Comparison of ENCODE assay signal across 8 cellular contexts in the genomic region with DNA sequence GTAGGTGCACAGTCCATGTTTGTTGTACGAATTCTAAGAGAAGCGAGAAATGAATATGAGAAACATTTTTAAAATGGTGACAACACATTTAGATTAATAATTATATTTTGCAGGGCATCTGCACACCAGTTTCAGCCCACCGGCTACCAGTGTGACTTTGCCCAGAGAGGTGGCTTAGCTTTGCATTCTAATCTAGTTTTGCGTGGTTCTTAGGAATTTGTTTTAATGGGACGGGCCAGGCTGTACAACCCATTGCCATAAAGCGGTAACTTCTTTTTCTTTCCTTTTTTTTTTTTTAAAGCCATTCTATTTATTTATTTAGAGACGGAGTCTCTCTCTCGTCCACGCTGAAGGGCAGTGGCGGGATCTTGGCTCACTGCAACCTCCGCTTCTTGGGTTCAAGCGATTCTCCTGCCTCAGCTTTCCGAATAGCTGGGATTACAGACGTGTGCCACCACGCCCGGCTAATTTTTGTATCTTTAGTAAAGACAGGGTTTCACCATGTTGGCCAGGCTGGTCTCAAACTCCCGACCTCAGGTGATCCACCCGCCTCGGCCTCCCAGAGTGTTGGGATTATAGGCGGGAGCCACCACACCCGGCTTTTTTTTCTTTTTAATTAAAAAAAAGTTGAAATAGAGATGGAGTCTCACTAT. TPM values are rescaled to one million over a fixed set of nuclear protein-coding genes. Genes with fewer than 3 reads are reported as not detected.
A peak's percentile ranks its signal among the peaks of the same experiment; 100 is the strongest.
DNase-seq lines count a peak whose midpoint lies in the region; ATAC-seq and TF ChIP-seq lines count a peak whose summit lies in the region.

No MANE protein-coding gene starts in this region.

- H3K9me3 ChIP-seq in BLaER1 treated with 17β-estradiol and CSF1 and Interleukin-3, amounts not matched to agents 10 nM and 100 nM (replicated peaks in 1 of 11), result peaks cover 0 to 26% (median 23%) of the 10 kb centered on the region in 11 experiments; a peak in 18 of 22 replicates
- H3K9me3 ChIP-seq in OCI-LY3 (ENCODE audit: insufficient read depth, low read length) (peaks cover 8% of the 10 kb centered on the region; the same call in 1 of the 2 replicates), neural progenitor cell (ENCODE audit: low read depth) (no peaks in the 10 kb centered on the region)

- peaks cover 7% of the 10 kb centered on the region for H3K4me1 Mint-ChIP-seq in endothelial cell (ENCODE audit: unreplicated experiment)
- H3K4me1 Mint-ChIP-seq in neural progenitor cell, result peaks cover 40% of the 10 kb centered on the region

- DNase-seq in endothelial cell (ENCODE audit: low spot score) (no peak), neural progenitor cell (ENCODE audit: low spot score) (no peak), NCI-H748 treated with DMSO at 0.1 percent for 48 hours (lab: John Stamatoyannopoulos, UW) (no peak), NCI-H446 treated with DMSO at 0.1 percent for 48 hours (lab: John Stamatoyannopoulos, UW) (no peak)

- H3K4me3 ChIP-seq in BLaER1 treated with 17β-estradiol and CSF1 and Interleukin-3, amounts not matched to agents 10 nM and 100 nM, result peak overlapping the region; percentile 72 to 98 (median 85)
- H3K4me3 ChIP-seq in OCI-LY3 (ENCODE audit: low read length) (peak overlapping the region; percentile 83), neural progenitor cell (peak overlapping the region; percentile 56)

- H3K36me3 Mint-ChIP-seq in endothelial cell (ENCODE audit: low read depth, unreplicated experiment) (peaks cover 17% of the 10 kb centered on the region), neural progenitor cell (peaks cover 30% of the 10 kb centered on the region)

- peak overlapping the region; percentile 68 to 100 (median 90) for H3K4me2 ChIP-seq in BLaER1 treated with 17β-estradiol and CSF1 and Interleukin-3, amounts not matched to agents 10 nM and 100 nM
- H3K4me2 ChIP-seq in OCI-LY3 (ENCODE audit: low read length) (peak overlapping the region; percentile 71), neural progenitor cell (peak overlapping the region; percentile 86)

- H3K4me1 ChIP-seq in BLaER1 treated with 17β-estradiol and CSF1 and Interleukin-3, amounts not matched to agents 10 nM and 100 nM, result peaks cover 18 to 66% (median 43%) of the 10 kb centered on the region in 10 experiments
- H3K4me1 ChIP-seq in OCI-LY3 (ENCODE audit: low read length) (peaks cover 38% of the 10 kb centered on the region), neural progenitor cell (peaks cover 17% of the 10 kb centered on the region)

- H3K4me3 Mint-ChIP-seq in endothelial cell (ENCODE audit: unreplicated experiment) (peak overlapping the region; percentile 90), neural progenitor cell (peak overlapping the region; percentile 95)

- no peaks in the 10 kb centered on the region for H3K9me3 Mint-ChIP-seq in endothelial cell (ENCODE audit: unreplicated experiment)
- H3K9me3 Mint-ChIP-seq in neural progenitor cell, result peaks cover 12% of the 10 kb centered on the region

- peak overlapping the region; percentile 95 to 99 (median 97) for H3K27ac ChIP-seq in BLaER1 treated with 17β-estradiol and CSF1 and Interleukin-3, amounts not matched to agents 10 nM and 100 nM
- H3K27ac ChIP-seq in OCI-LY3 (ENCODE audit: low read length), result peak overlapping the region; percentile 77
- H3K27ac ChIP-seq in neural progenitor cell, result peak overlapping the region; percentile 74

- no peaks in the 10 kb centered on the region for H3K27me3 ChIP-seq in BLaER1 treated with 17β-estradiol and CSF1 and Interleukin-3, amounts not matched to agents 10 nM and 100 nM
- H3K27me3 ChIP-seq in OCI-LY3 (ENCODE audit: low read depth, low read length) (no peaks in the 10 kb centered on the region), neural progenitor cell (no peaks in the 10 kb centered on the region)

- H3F3A ChIP-seq in neural progenitor cell (ENCODE audit: low read depth), result peaks cover 36% of the 10 kb centered on the region

- TF ChIP-seq CTCF in OCI-LY3 (IDR thresholded peaks at IDR 0.05; ENCODE audit: low read depth, low read length), result no peak
- TF ChIP-seq CTCF in endothelial cell (IDR thresholded peaks at IDR 0.05; ENCODE audit: unreplicated experiment), result no peak
- TF ChIP-seq CTCF in neural progenitor cell (IDR thresholded peaks at IDR 0.05), result no peak

- no peak for ATAC-seq in GM18909 (IDR thresholded peaks at IDR 0.05; ENCODE audit: poor library complexity, unreplicated experiment)
- no peak for ATAC-seq in GM19328 (IDR thresholded peaks at IDR 0.05; ENCODE audit: unreplicated experiment)

- peak overlapping the region; percentile 92 to 99 (median 96) for H3K9ac ChIP-seq in BLaER1 treated with 17β-estradiol and CSF1 and Interleukin-3, amounts not matched to agents 10 nM and 100 nM
- peak overlapping the region; percentile 93 for H3K9ac ChIP-seq in OCI-LY3 (ENCODE audit: low read length)
- peak overlapping the region; percentile 71 for H3K9ac ChIP-seq in neural progenitor cell

- H3K79me2 ChIP-seq in OCI-LY3 (ENCODE audit: low read length) (peaks cover 58% of the 10 kb centered on the region), neural progenitor cell (ENCODE audit: low read depth) (peaks cover 56% of the 10 kb centered on the region)

- peaks cover 0 to 23% (median 12%) of the 10 kb centered on the region in 11 experiments; a peak in 10 of 22 replicates for H4K20me1 ChIP-seq in BLaER1 treated with 17β-estradiol and CSF1 and Interleukin-3, amounts not matched to agents 10 nM and 100 nM
- H4K20me1 ChIP-seq in OCI-LY3 (ENCODE audit: insufficient read depth, low read length), result peaks cover 14% of the 10 kb centered on the region
- H4K20me1 ChIP-seq in neural progenitor cell (ENCODE audit: low read depth), result peaks cover 7% of the 10 kb centered on the region

- H3K27me3 Mint-ChIP-seq in endothelial cell (ENCODE audit: unreplicated experiment) (peaks cover 5% of the 10 kb centered on the region), neural progenitor cell (ENCODE audit: insufficient read depth, low read depth) (no peaks in the 10 kb centered on the region)

- H2AFZ ChIP-seq in OCI-LY3 (ENCODE audit: low read depth, low read length) (no peak overlapping the region), neural progenitor cell (replicated peaks) (no peak overlapping the region)

- H3K27ac Mint-ChIP-seq in endothelial cell (ENCODE audit: unreplicated experiment) (peak overlapping the region; percentile 88), neural progenitor cell (no peak overlapping the region)

- peaks cover 8 to 35% (median 31%) of the 10 kb centered on the region in 11 experiments; a peak in 21 of 22 replicates for H3K36me3 ChIP-seq in BLaER1 treated with 17β-estradiol and CSF1 and Interleukin-3, amounts not matched to agents 10 nM and 100 nM
- H3K36me3 ChIP-seq in OCI-LY3 (replicated peaks; ENCODE audit: low read depth, low read length) (peaks cover 45% of the 10 kb centered on the region), neural progenitor cell (peaks cover 8% of the 10 kb centered on the region)

RNA-seq across cellular contexts. Expression of gene MANBAL, which starts 0.8 kb away (rescaled TPM):
- total RNA-seq in endothelial cell (ENCODE audit: unreplicated experiment) (35.6 TPM), neural progenitor cell (ENCODE audit: low replicate concordance) (32.7 and 44.8 TPM in 2 replicates)

RNA-seq across cellular contexts. Expression of gene GHRH, which starts 28.7 kb away (rescaled TPM):
- total RNA-seq in endothelial cell (ENCODE audit: unreplicated experiment) (not detected), neural progenitor cell (ENCODE audit: low replicate concordance) (3.2 TPM in 1 of 2 replicates, not detected in the other)

RNA-seq across cellular contexts. Expression of gene SRC, which starts 55.7 kb away (rescaled TPM):
- 60.8 TPM for total RNA-seq in endothelial cell (ENCODE audit: unreplicated experiment)
- 15.4 and 47.4 TPM in 2 replicates for total RNA-seq in neural progenitor cell (ENCODE audit: low replicate concordance)
